Comparison of ENCODE assay signal across 8 cellular contexts in genomic region chr17:76867578-76868175, GRCh38. TPM values are rescaled to one million over a fixed set of nuclear protein-coding genes. Genes with fewer than 3 reads are reported as not detected.
DNase-seq lines count a peak whose midpoint lies in the region; ATAC-seq lines count a peak whose summit lies in the region.

No MANE protein-coding gene starts in this region.

- H3K27ac Mint-ChIP-seq in stimulated activated naive CD8-positive, alpha-beta T cell treated with anti-CD3 and anti-CD28 coated beads, Interleukin-15, Interleukin-2, amounts not matched to agents 100 ng/mL and 50 ng/mL, for 24 hours, result no peak overlapping the region
- no peak overlapping the region for H3K27ac Mint-ChIP-seq in activated CD4-positive, alpha-beta memory T cell treated with anti-CD3 and anti-CD28 coated beads for 36 hours

- peak overlapping the region; percentile 38 for H3K4me3 ChIP-seq in iPS-18c (ENCODE audit: insufficient read depth, low read depth, low read length)

- POLR2A ChIA-PET in activated CD4-positive, alpha-beta memory T cell treated with anti-CD3 and anti-CD28 coated beads for 36 hours (lab: Charles Lee), result no interaction called here

- intact Hi-C loops in activated CD4-positive, alpha-beta memory T cell treated with anti-CD3 and anti-CD28 coated beads for 36 hours (cut with micrococcal nuclease), result loop anchor here (1.0 to 5.0 kb wide), 2 partner anchors 189 to 380 kb away; no protein-coding TSS in a partner anchor
- intact Hi-C loops in posterior vena cava (cut with DNase I), result loop anchor here (5.0 kb wide), 1 partner anchor 190 kb away; no protein-coding TSS in a partner anchor

- no peaks in the 10 kb centered on the region for H3K36me3 Mint-ChIP-seq in stimulated activated naive CD8-positive, alpha-beta T cell treated with anti-CD3 and anti-CD28 coated beads, Interleukin-15, Interleukin-2, amounts not matched to agents 100 ng/mL and 50 ng/mL, for 24 hours (ENCODE audit: low read depth)
- no peaks in the 10 kb centered on the region for H3K36me3 Mint-ChIP-seq in activated CD4-positive, alpha-beta memory T cell treated with anti-CD3 and anti-CD28 coated beads for 36 hours

- peak overlapping the region; percentile 53 for H3K4me3 Mint-ChIP-seq in stimulated activated naive CD8-positive, alpha-beta T cell treated with anti-CD3 and anti-CD28 coated beads, Interleukin-15, Interleukin-2, amounts not matched to agents 100 ng/mL and 50 ng/mL, for 24 hours
- H3K4me3 Mint-ChIP-seq in activated CD4-positive, alpha-beta memory T cell treated with anti-CD3 and anti-CD28 coated beads for 36 hours, result peak overlapping the region; percentile 59

- DNase-seq in stimulated activated naive CD8-positive, alpha-beta T cell treated with anti-CD3 and anti-CD28 coated beads, Interleukin-15, Interleukin-2, amounts not matched to agents 100 U/mL and 50 U/mL, for 24 hours, result no peak
- no peak for DNase-seq in activated CD4-positive, alpha-beta memory T cell treated with anti-CD3 and anti-CD28 coated beads for 36 hours
- DNase-seq in HuH-7.5 (ENCODE audit: low spot score) (no peak), NCI-H128 (lab: John Stamatoyannopoulos, UW; ENCODE audit: unreplicated experiment) (no peak), posterior vena cava (ENCODE audit: low spot score) (no peak)

- H3K9me3 ChIP-seq in iPS-18c (ENCODE audit: control insufficient read depth, insufficient read depth, low read length), result no peaks in the 10 kb centered on the region

- peaks cover 26% of the 10 kb centered on the region for H3K27me3 Mint-ChIP-seq in stimulated activated naive CD8-positive, alpha-beta T cell treated with anti-CD3 and anti-CD28 coated beads, Interleukin-15, Interleukin-2, amounts not matched to agents 100 ng/mL and 50 ng/mL, for 24 hours
- peaks cover 18% of the 10 kb centered on the region for H3K27me3 Mint-ChIP-seq in activated CD4-positive, alpha-beta memory T cell treated with anti-CD3 and anti-CD28 coated beads for 36 hours

- peaks cover 9% of the 10 kb centered on the region for H3K4me1 Mint-ChIP-seq in stimulated activated naive CD8-positive, alpha-beta T cell treated with anti-CD3 and anti-CD28 coated beads, Interleukin-15, Interleukin-2, amounts not matched to agents 100 ng/mL and 50 ng/mL, for 24 hours (ENCODE audit: low read depth)
- peaks cover 9% of the 10 kb centered on the region for H3K4me1 Mint-ChIP-seq in activated CD4-positive, alpha-beta memory T cell treated with anti-CD3 and anti-CD28 coated beads for 36 hours (ENCODE audit: low read depth)

- no peak for ATAC-seq in stimulated activated naive CD8-positive, alpha-beta T cell treated with anti-CD3 and anti-CD28 coated beads, Interleukin-15, Interleukin-2, amounts not matched to agents 100 U/mL and 50 U/mL, for 24 hours
- ATAC-seq in activated CD4-positive, CD25-positive, alpha-beta regulatory T cell treated with anti-CD3 and anti-CD28 coated beads, Interleukin-2, amount 50 U/mL, for 24 hours, result no peak

- no peaks in the 10 kb centered on the region for H3K9me3 Mint-ChIP-seq in stimulated activated naive CD8-positive, alpha-beta T cell treated with anti-CD3 and anti-CD28 coated beads, Interleukin-15, Interleukin-2, amounts not matched to agents 100 ng/mL and 50 ng/mL, for 24 hours
- H3K9me3 Mint-ChIP-seq in activated CD4-positive, alpha-beta memory T cell treated with anti-CD3 and anti-CD28 coated beads for 36 hours, result no peaks in the 10 kb centered on the region

- CTCF ChIA-PET in activated CD4-positive, alpha-beta memory T cell treated with anti-CD3 and anti-CD28 coated beads for 36 hours (lab: Charles Lee), result interaction anchor here (0.6 to 3.5 kb wide), 29 partner anchors 10 to 382 kb away, joined by 3 to 87 read pairs (median 4); no protein-coding TSS in a partner anchor

RNA-seq across cellular contexts. Expression of gene MGAT5B, which starts 0.5 kb away (rescaled TPM):
- total RNA-seq in activated CD4-positive, alpha-beta memory T cell treated with anti-CD3 and anti-CD28 coated beads for 36 hours, result under 1 TPM in 1 of 2 experiments, not detected in 1; 0.38 TPM
- total RNA-seq in posterior vena cava, result under 1 TPM; 0.19 to 0.88 TPM
